In the genomic region with DNA sequence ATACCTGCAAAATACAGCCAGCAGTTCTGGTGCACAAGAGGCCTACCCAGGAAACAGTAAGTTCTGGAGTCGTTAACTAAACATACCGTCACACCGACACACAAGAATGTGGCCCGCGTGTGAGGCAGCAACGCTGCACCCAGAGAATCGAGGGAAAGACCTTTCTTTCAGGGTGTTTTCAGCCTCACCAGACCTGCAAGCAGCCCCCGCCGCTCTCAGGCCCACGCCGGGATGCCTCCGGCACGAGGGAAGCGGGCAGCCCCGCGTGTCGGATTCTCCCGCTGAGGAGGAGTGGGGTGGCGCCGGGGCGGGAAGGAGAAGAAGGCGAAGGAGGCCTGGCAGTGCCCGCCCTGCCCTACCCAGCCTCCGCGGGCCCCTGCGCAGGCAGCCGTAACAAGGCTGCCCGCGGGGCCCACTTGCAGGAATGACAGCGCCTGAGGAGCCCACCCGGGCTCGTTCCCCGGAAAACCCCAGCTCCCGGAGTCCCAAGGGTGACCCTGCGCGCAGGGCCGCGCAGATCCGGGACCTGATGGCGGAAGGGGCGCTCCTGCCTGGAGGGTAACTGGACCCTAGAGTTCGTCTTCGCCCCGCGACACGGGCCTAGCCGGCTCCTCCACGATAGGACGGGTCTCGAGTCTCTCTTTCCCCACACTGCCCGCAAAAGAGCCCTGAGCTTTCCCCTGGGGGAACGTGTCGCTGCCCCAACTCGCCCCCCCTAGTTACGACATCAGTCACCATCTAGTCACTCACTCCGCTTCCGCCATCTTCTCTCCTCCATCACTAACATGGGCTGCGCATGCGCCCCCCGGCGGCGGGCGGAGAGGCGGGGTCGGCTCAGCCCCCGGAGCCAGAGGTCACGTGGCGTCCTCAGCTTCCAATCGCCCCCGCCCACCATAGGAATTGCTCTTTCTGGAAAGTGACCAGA, we compare ENCODE assay signal across 8 cellular contexts. TPM values are rescaled to one million over a fixed set of nuclear protein-coding genes. Genes with fewer than 3 reads are reported as not detected.
DNase-seq lines count a peak whose midpoint lies in the region; ATAC-seq and TF ChIP-seq lines count a peak whose summit lies in the region.

A gene with protein sequence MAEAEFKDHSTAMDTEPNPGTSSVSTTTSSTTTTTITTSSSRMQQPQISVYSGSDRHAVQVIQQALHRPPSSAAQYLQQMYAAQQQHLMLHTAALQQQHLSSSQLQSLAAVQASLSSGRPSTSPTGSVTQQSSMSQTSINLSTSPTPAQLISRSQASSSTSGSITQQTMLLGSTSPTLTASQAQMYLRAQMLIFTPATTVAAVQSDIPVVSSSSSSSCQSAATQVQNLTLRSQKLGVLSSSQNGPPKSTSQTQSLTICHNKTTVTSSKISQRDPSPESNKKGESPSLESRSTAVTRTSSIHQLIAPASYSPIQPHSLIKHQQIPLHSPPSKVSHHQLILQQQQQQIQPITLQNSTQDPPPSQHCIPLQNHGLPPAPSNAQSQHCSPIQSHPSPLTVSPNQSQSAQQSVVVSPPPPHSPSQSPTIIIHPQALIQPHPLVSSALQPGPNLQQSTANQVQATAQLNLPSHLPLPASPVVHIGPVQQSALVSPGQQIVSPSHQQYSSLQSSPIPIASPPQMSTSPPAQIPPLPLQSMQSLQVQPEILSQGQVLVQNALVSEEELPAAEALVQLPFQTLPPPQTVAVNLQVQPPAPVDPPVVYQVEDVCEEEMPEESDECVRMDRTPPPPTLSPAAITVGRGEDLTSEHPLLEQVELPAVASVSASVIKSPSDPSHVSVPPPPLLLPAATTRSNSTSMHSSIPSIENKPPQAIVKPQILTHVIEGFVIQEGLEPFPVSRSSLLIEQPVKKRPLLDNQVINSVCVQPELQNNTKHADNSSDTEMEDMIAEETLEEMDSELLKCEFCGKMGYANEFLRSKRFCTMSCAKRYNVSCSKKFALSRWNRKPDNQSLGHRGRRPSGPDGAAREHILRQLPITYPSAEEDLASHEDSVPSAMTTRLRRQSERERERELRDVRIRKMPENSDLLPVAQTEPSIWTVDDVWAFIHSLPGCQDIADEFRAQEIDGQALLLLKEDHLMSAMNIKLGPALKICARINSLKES (minus strand): TSS at position 782 of the 925 bp plus-strand sequence. CDS start 18 bp downstream, at position 764.

- ATAC-seq in HG02852 (IDR thresholded peaks at IDR 0.05; ENCODE audit: unreplicated experiment), result peak; percentile 70

- H3K9me3 ChIP-seq in adipocyte (ENCODE audit: control insufficient read depth, low read length), result no peaks in the 10 kb centered on the region
- H3K9me3 ChIP-seq in cardiac muscle cell (ENCODE audit: low read depth), result no peaks in the 10 kb centered on the region
- no peaks in the 10 kb centered on the region for H3K9me3 ChIP-seq in parathyroid adenoma (ENCODE audit: control insufficient read depth, low read length)
- no peaks in the 10 kb centered on the region for H3K9me3 ChIP-seq in tibial artery

- peak within 1 kb of the TSS; percentile 92 for H3K4me2 ChIP-seq in parathyroid adenoma (ENCODE audit: low read length)

- in situ Hi-C loops in GM13976 (cut with MboI; ENCODE audit: low sequenced_read_pairs, unreplicated experiment), result loop anchor here (25.0 kb wide), 1 partner anchor 631 kb away; no protein-coding TSS in a partner anchor

- no peaks in the 10 kb centered on the region for H3K27me3 ChIP-seq in adipocyte (replicated peaks; ENCODE audit: control insufficient read depth, insufficient read depth, low read length)
- no peaks in the 10 kb centered on the region for H3K27me3 ChIP-seq in cardiac muscle cell
- H3K27me3 ChIP-seq in parathyroid adenoma (ENCODE audit: control insufficient read depth, insufficient read depth, low read length), result no peaks in the 10 kb centered on the region
- H3K27me3 ChIP-seq in tibial artery, result no peaks in the 10 kb centered on the region

- intact Hi-C loops in tibial artery (cut with DNase I; ENCODE audit: low total_unique reads), result loop anchor here (5.0 to 10.0 kb wide), 2 partner anchors 176 to 416 kb away; partner anchors contain the start of genes ACTRT3, SKIL and TERC

- H3K27ac ChIP-seq in cardiac muscle cell, result peak within 1 kb of the TSS; percentile 99
- peak within 1 kb of the TSS; percentile 96 for H3K27ac ChIP-seq in parathyroid adenoma
- H3K27ac ChIP-seq in tibial artery, result peak within 1 kb of the TSS; percentile 96

- H3K4me3 ChIP-seq in adipocyte (ENCODE audit: low read length), result peak within 1 kb of the TSS; percentile 93
- H3K4me3 ChIP-seq in cardiac muscle cell, result peak within 1 kb of the TSS; percentile 84
- H3K4me3 ChIP-seq in parathyroid adenoma (ENCODE audit: low read depth, low read length), result peak within 1 kb of the TSS; percentile 99
- peak within 1 kb of the TSS; percentile 82 to 83 for H3K4me3 ChIP-seq in tibial artery

- H3K9ac ChIP-seq in adipocyte (ENCODE audit: low read length) (peak within 1 kb of the TSS; percentile 100), parathyroid adenoma (peak within 1 kb of the TSS; percentile 94)

- H3K4me1 ChIP-seq in adipocyte (ENCODE audit: control insufficient read depth, insufficient read depth, low read length) (peaks cover 20% of the 10 kb centered on the region), cardiac muscle cell (ENCODE audit: low read depth) (peaks cover 14% of the 10 kb centered on the region), parathyroid adenoma (no peaks in the 10 kb centered on the region), tibial artery (peaks cover 0 to 40% (median 13%) of the 10 kb centered on the region in 4 donors)

- H3K36me3 ChIP-seq in adipocyte (ENCODE audit: control insufficient read depth, insufficient read depth, low read length, severe bottlenecking) (peaks cover 23% of the 10 kb centered on the region), cardiac muscle cell (peaks cover 15% of the 10 kb centered on the region), parathyroid adenoma (ENCODE audit: control insufficient read depth, insufficient read depth, low read length) (no peaks in the 10 kb centered on the region), tibial artery (peaks cover 16 to 24% (median 23%) of the 10 kb centered on the region in 3 donors)

- peaks cover 42% of the 10 kb centered on the region for H3K79me2 ChIP-seq in parathyroid adenoma

- peak within 1 kb of the TSS; percentile 94 for H2AFZ ChIP-seq in parathyroid adenoma

- peak; percentile 98 for DNase-seq in GM13976 (ENCODE audit: low spot score)
- DNase-seq in NCI-H1436 treated with DMSO at 0.1 percent for 48 hours (lab: John Stamatoyannopoulos, UW), result peak; percentile 52
- peak; percentile 86 for DNase-seq in T follicular helper cell (ENCODE audit: low read depth)
- DNase-seq in adipocyte (ENCODE audit: low read depth), result peak; percentile 97
- peak; percentile 93 to 95 for DNase-seq in cardiac muscle cell (ENCODE audit: low read depth in 1 of 2, low spot score in 1 of 2)
- DNase-seq in tibial artery, result peak; percentile 94 to 96

- no peak for TF ChIP-seq CTCF in GM13976 (IDR thresholded peaks at IDR 0.05; ENCODE audit: borderline replicate concordance, control extremely low read depth, extremely low read depth, insufficient read depth, missing control alignments)
- no peak for TF ChIP-seq CTCF in cardiac muscle cell (IDR thresholded peaks at IDR 0.05; ENCODE audit: low read depth, low read length)
- TF ChIP-seq CTCF in parathyroid adenoma (IDR thresholded peaks at IDR 0.05), result peak; percentile 43
- no peak for TF ChIP-seq CTCF in tibial artery (IDR thresholded peaks at IDR 0.05)

RNA-seq across cellular contexts. Expression of the gene that starts here (rescaled TPM):
- total RNA-seq in cardiac muscle cell, result 13.6 and 24.5 TPM in 2 replicates
- 25.2 and 43.7 TPM in 2 replicates for polyA plus RNA-seq in cardiac muscle cell

Comparison
In these comparisons a context has a peak if more than half of its experiments do, and no peak if none do; other contexts are left out.
1. Peak in every context shown above with its lines: DNase-seq, ATAC-seq, H3K4me3 ChIP-seq and H3K27ac ChIP-seq.